In genomic region chr2:53520630-53520940, GRCh38 we compare ENCODE assay signal across 1 cellular context.
TF ChIP-seq lines count a peak whose summit lies in the region.

No MANE protein-coding gene starts in this region.

TF ChIP-seq in GM23338, 12 proteins besides CTCF, POLR2A, EP300 and RAD21 (continued from another document):
- TF ChIP-seq ZNF462 (CRISPR knock-in tag; IDR thresholded peaks at IDR 0.05) (no peak), POLR2AphosphoS5 (IDR thresholded peaks at IDR 0.05; ENCODE audit: low read depth) (no peak), STAT1 (IDR thresholded peaks at IDR 0.05; ENCODE audit: unreplicated experiment) (no peak), CREB1 (CRISPR knock-in tag; IDR thresholded peaks at IDR 0.05; ENCODE audit: low read depth) (no peak), NANOG (IDR thresholded peaks at IDR 0.05; ENCODE audit: borderline replicate concordance) (no peak), REST (IDR thresholded peaks at IDR 0.05; ENCODE audit: unreplicated experiment) (no peak), ZNF114 (CRISPR knock-in tag; IDR thresholded peaks at IDR 0.05) (no peak), JUNB (IDR thresholded peaks at IDR 0.05; ENCODE audit: unreplicated experiment) (no peak)
- TF ChIP-seq, protein P1, sequence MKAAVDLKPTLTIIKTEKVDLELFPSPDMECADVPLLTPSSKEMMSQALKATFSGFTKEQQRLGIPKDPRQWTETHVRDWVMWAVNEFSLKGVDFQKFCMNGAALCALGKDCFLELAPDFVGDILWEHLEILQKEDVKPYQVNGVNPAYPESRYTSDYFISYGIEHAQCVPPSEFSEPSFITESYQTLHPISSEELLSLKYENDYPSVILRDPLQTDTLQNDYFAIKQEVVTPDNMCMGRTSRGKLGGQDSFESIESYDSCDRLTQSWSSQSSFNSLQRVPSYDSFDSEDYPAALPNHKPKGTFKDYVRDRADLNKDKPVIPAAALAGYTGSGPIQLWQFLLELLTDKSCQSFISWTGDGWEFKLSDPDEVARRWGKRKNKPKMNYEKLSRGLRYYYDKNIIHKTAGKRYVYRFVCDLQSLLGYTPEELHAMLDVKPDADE (IDR thresholded peaks at IDR 0.05): no peak
